Comparison of ENCODE assay signal across 13 cellular contexts in the genomic region with DNA sequence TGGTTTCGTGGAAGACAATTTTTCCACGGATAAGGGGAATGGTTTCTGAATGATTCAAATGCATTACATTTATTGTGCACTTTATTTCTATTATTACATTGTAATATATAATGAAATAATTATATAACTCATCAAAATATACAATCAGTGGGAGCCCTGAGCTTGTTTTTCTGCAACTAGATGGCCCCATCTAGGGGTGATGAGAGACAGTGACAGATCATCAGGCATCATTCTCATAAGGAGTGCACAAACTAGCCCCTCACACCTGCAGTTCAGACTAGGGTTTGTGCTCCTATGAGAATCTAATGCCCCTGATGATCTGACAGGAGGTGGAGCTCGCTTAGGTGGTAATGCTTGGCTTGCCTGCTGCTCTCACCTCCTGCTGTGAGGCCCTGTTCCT. TPM values are rescaled to one million over a fixed set of nuclear protein-coding genes. Genes with fewer than 3 reads are reported as not detected.
DNase-seq lines count a peak whose midpoint lies in the region; ATAC-seq and TF ChIP-seq lines count a peak whose summit lies in the region.
"Had no signal": no experiment of that assay in that cellular context is flagged by ENCODE, and none has a peak within 500 bp of the region (broad histone marks: within the 10 kb centered on the region; RNA-seq: fewer than 3 reads in every experiment).

No MANE protein-coding gene starts in this region.

- POLR2A ChIA-PET in AG04450 (lab: Yijun Ruan, JAX) = no interaction called here

- peaks cover 0 to 5% of the 10 kb centered on the region in 2 donors for H3K4me1 ChIP-seq in uterus
- H3K4me1 ChIP-seq in esophagus squamous epithelium = peaks cover 0 to 55% (median 10%) of the 10 kb centered on the region in 3 donors

- TF ChIP-seq POLR2A in uterus (IDR thresholded peaks at IDR 0.05) (no peak), esophagus squamous epithelium (IDR thresholded peaks at IDR 0.05) (no peak)

- H3K36me3 ChIP-seq in uterus (no peaks in the 10 kb centered on the region), esophagus squamous epithelium (peaks cover 0 to 42% (median 21%) of the 10 kb centered on the region in 3 donors)

- CTCF ChIA-PET in AG04450 (lab: Charles Lee) = interaction anchor here (0.7 to 1.9 kb wide), 3 partner anchors 9 to 80 kb away, joined by 5 to 11 read pairs (median 8); no protein-coding TSS in a partner anchor

- H3K9me3 ChIP-seq in AG04450 (ENCODE audit: control insufficient read depth, insufficient read depth, low read length) (no peaks in the 10 kb centered on the region), uterus (no peaks in the 10 kb centered on the region), esophagus squamous epithelium (no peaks in the 10 kb centered on the region)

- TF ChIP-seq CTCF in AG04450 (IDR thresholded peaks at IDR 0.05; ENCODE audit: low read depth, low read length) = peak; percentile 28; the same call in 1 of the 2 replicates
- peak; percentile 31 for TF ChIP-seq CTCF in GM12873 (IDR thresholded peaks at IDR 0.05; ENCODE audit: insufficient read depth, low read depth, low read length, missing control alignments)
- TF ChIP-seq CTCF in fibroblast of the aortic adventitia (IDR thresholded peaks at IDR 0.05; ENCODE audit: insufficient read depth, low read length) = peak; percentile 16
- TF ChIP-seq CTCF in uterus (IDR thresholded peaks at IDR 0.05) = no peak
- TF ChIP-seq CTCF in esophagus squamous epithelium (IDR thresholded peaks at IDR 0.05) = peak in 1 of 6 experiments; percentile 13

- intact Hi-C loops in uterus (cut with DNase I; ENCODE audit: low total_unique reads) (no loop called here), esophagus squamous epithelium (cut with DNase I) (no loop called here)

- H3K27ac ChIP-seq in AG04450 (ENCODE audit: low read depth, low read length) (no peak overlapping the region), uterus (no peak overlapping the region), esophagus squamous epithelium (no peak overlapping the region)
- H3K27ac ChIP-seq: HL-60 had no signal

- peak; percentile 34; the same call in 1 of the 3 replicates for ATAC-seq in SK-N-SH treated with all-trans-retinoic acid at 6 μM for 48 hours
- ATAC-seq: natural killer cell; stimulated activated effector memory CD8-positive, alpha-beta T cell treated with anti-CD3 and anti-CD28 coated beads, Interleukin-12 subunit alpha, Interleukin-12 subunit beta, amount 100 ng/mL, for 72 hours had no signal

- DNase-seq in AG04450 (ENCODE audit: low read depth, low spot score) (no peak), fibroblast of the aortic adventitia (ENCODE audit: low read depth) (no peak), uterus (no peak), islet precursor cell (no peak), esophagus squamous epithelium (lab: John Stamatoyannopoulos, UW) (no peak), OCI-M2 (lab: John Stamatoyannopoulos, UW; ENCODE audit: unreplicated experiment) (no peak)
- DNase-seq: activated CD8-positive, alpha-beta memory T cell treated with anti-CD3 and anti-CD28 coated beads, Interleukin-2, amount 50 U/mL, for 4 hours; natural killer cell; NCI-H1105 had no signal

- H3K27me3 ChIP-seq in AG04450 (ENCODE audit: control insufficient read depth, insufficient read depth, low read length) (no peaks in the 10 kb centered on the region), uterus (no peaks in the 10 kb centered on the region), esophagus squamous epithelium (no peaks in the 10 kb centered on the region)

- no peak overlapping the region for H3K4me3 ChIP-seq in AG04450 (ENCODE audit: low read depth, low read length)
- no peak overlapping the region for H3K4me3 ChIP-seq in fibroblast of the aortic adventitia (ENCODE audit: low read depth, low read length)
- H3K4me3 ChIP-seq in uterus = no peak overlapping the region
- no peak overlapping the region for H3K4me3 ChIP-seq in esophagus squamous epithelium

- 80 to 87% methylated on average over 3 of the region's 3 CpGs for WGBS in esophagus squamous epithelium, 2 donors

TF ChIP-seq in SK-N-SH treated with all-trans-retinoic acid at 6 μM for 48 hours, 23 proteins besides CTCF, POLR2A, EP300 and RAD21 (continues in another document):
- TF ChIP-seq ZNF8 (CRISPR knock-in tag; IDR thresholded peaks at IDR 0.05) (no peak), ZFP3 (CRISPR knock-in tag; IDR thresholded peaks at IDR 0.05) (no peak), ESRRG (CRISPR knock-in tag; IDR thresholded peaks at IDR 0.05) (no peak), BACH2 (CRISPR knock-in tag; IDR thresholded peaks at IDR 0.05; ENCODE audit: borderline replicate concordance) (no peak), CSRNP3 (CRISPR knock-in tag; IDR thresholded peaks at IDR 0.05) (no peak), TOX (CRISPR knock-in tag; IDR thresholded peaks at IDR 0.05; ENCODE audit: borderline replicate concordance) (no peak), ZC3H10 (CRISPR knock-in tag; IDR thresholded peaks at IDR 0.05) (no peak)
- TF ChIP-seq, protein P1, sequence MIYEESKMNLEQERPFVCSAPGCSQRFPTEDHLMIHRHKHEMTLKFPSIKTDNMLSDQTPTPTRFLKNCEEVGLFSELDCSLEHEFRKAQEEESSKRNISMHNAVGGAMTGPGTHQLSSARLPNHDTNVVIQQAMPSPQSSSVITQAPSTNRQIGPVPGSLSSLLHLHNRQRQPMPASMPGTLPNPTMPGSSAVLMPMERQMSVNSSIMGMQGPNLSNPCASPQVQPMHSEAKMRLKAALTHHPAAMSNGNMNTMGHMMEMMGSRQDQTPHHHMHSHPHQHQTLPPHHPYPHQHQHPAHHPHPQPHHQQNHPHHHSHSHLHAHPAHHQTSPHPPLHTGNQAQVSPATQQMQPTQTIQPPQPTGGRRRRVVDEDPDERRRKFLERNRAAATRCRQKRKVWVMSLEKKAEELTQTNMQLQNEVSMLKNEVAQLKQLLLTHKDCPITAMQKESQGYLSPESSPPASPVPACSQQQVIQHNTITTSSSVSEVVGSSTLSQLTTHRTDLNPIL (CRISPR knock-in tag; IDR thresholded peaks at IDR 0.05; ENCODE audit: low read depth) = no peak
- TF ChIP-seq, protein P2, sequence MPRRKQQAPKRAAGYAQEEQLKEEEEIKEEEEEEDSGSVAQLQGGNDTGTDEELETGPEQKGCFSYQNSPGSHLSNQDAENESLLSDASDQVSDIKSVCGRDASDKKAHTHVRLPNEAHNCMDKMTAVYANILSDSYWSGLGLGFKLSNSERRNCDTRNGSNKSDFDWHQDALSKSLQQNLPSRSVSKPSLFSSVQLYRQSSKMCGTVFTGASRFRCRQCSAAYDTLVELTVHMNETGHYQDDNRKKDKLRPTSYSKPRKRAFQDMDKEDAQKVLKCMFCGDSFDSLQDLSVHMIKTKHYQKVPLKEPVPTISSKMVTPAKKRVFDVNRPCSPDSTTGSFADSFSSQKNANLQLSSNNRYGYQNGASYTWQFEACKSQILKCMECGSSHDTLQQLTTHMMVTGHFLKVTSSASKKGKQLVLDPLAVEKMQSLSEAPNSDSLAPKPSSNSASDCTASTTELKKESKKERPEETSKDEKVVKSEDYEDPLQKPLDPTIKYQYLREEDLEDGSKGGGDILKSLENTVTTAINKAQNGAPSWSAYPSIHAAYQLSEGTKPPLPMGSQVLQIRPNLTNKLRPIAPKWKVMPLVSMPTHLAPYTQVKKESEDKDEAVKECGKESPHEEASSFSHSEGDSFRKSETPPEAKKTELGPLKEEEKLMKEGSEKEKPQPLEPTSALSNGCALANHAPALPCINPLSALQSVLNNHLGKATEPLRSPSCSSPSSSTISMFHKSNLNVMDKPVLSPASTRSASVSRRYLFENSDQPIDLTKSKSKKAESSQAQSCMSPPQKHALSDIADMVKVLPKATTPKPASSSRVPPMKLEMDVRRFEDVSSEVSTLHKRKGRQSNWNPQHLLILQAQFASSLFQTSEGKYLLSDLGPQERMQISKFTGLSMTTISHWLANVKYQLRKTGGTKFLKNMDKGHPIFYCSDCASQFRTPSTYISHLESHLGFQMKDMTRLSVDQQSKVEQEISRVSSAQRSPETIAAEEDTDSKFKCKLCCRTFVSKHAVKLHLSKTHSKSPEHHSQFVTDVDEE (CRISPR knock-in tag; IDR thresholded peaks at IDR 0.05) = no peak

RNA-seq across cellular contexts. Expression of gene ISCA1, which starts 6.4 kb away (rescaled TPM):
- polyA plus RNA-seq in AG04450 (2011; rRNA removed) = 22.8 and 31.4 TPM in 2 replicates
- 7.2 and 11.9 TPM in 2 replicates for polyA minus RNA-seq in AG04450 (2011; rRNA and poly(A)+ RNA removed)
- total RNA-seq in fibroblast of the aortic adventitia (ENCODE audit: low replicate concordance) = 18.0 and 46.5 TPM in 2 replicates
- 10 to 100 TPM in 3 of 4 donors, 1 to 10 TPM in 1; 8.7 to 62.4 (median 42.4) TPM for total RNA-seq in uterus
- total RNA-seq in esophagus squamous epithelium = 10 to 100 TPM in 3 of 4 donors, 1 to 10 TPM in 1; 9.7 to 31.9 (median 24.7) TPM

RNA-seq across cellular contexts. Expression of gene C9orf153, which starts 16.5 kb away (rescaled TPM):
- polyA plus RNA-seq in AG04450 (2011; rRNA removed) = 0.30 TPM in 1 of 2 replicates, not detected in the other
- 0.23 and 0.26 TPM in 2 replicates for polyA minus RNA-seq in AG04450 (2011; rRNA and poly(A)+ RNA removed)
- total RNA-seq in fibroblast of the aortic adventitia (ENCODE audit: low replicate concordance) = 0.41 and 0.45 TPM in 2 replicates
- total RNA-seq in uterus = 1 to 10 TPM in 2 of 4 donors, under 1 TPM in 1, not detected in 1; 0.82 to 1.8 (median 1.5) TPM
- not detected for total RNA-seq in esophagus squamous epithelium

Comparison
In these comparisons a context has a peak if more than half of its experiments do, and no peak if none do; other contexts are left out.
1. CTCF ChIP-seq: peak in AG04450 (single experiment), GM12873 (single experiment) and fibroblast of the aortic adventitia (single experiment); none in uterus (0 of 4).